In genomic region chr5:176198991-176199733, GRCh38 we compare ENCODE assay signal across 8 cellular contexts. TPM values are rescaled to one million over a fixed set of nuclear protein-coding genes. Genes with fewer than 3 reads are reported as not detected.
DNase-seq lines count a peak whose midpoint lies in the region; ATAC-seq and TF ChIP-seq lines count a peak whose summit lies in the region.
"Not testable (repeated sequence)": the region's sequence is repeated elsewhere in the genome, so short reads cannot be mapped to it uniquely, and the experiment has no call there.

No MANE protein-coding gene starts in this region.

- peak; percentile 27 to 50 (median 42) for ATAC-seq in T-cell (replicated peaks in 1 of 4)

- H3K79me1 ChIP-seq in neuronal stem cell (ENCODE audit: low read depth, low read length): not testable (repeated sequence)

- CTCF ChIA-PET in Caco-2 (lab: Charles Lee); T-cell (lab: Charles Lee): not testable (repeated sequence)

- H3K18ac ChIP-seq in neuronal stem cell (ENCODE audit: low read length): peak overlapping the region; percentile 87

- H3K27me3 Mint-ChIP-seq in Caco-2 (ENCODE audit: insufficient read depth, unreplicated experiment): not testable (repeated sequence)
- peaks cover 11 to 29% of the 10 kb centered on the region in 2 donors for H3K27me3 Mint-ChIP-seq in T-cell

- H3K4me3 Mint-ChIP-seq in Caco-2 (ENCODE audit: unreplicated experiment) (peak overlapping the region; percentile 73), T-cell (peak overlapping the region; percentile 50 to 70 (median 68))

- TF ChIP-seq EP300 in suprapubic skin (IDR thresholded peaks at IDR 0.05): not testable (repeated sequence)

- not testable (repeated sequence) for BruUV-seq in Caco-2 (replicated peaks; lab: Mats Ljungman, UMichigan)

- not testable (repeated sequence) for H3K9ac ChIP-seq in iPS-18a (ENCODE audit: low read length)
- H3K9ac ChIP-seq in neuronal stem cell (ENCODE audit: low read depth, low read length, poor library complexity): peak overlapping the region; percentile 70

- WGBS in neuronal stem cell (ENCODE audit: extremely low coverage in 2 of 2, insufficient read length in 2 of 2, insufficient replicate concordance in 1 of 2), 2 donors: no CpG with 5 or more reads among the region's 72 CpGs
- 0% methylated on average over 12 of the region's 72 CpGs for WGBS in suprapubic skin

- H3K27ac ChIP-seq in effector memory CD4-positive, alpha-beta T cell (ENCODE audit: insufficient read depth, low read length, poor library complexity, severe bottlenecking); iPS-18a (ENCODE audit: low read length); neuronal stem cell (replicated peaks; ENCODE audit: low read length); suprapubic skin: not testable (repeated sequence)

- H2BK5ac ChIP-seq in neuronal stem cell (ENCODE audit: low read length): not testable (repeated sequence)

- peak overlapping the region; percentile 76 for H2AFZ ChIP-seq in neuronal stem cell (ENCODE audit: low read length)

- intact Hi-C loops in Caco-2 (cut with micrococcal nuclease; ENCODE audit: unreplicated experiment): not testable (repeated sequence)

- H3K4me3 ChIP-seq in Caco-2 (ENCODE audit: low read depth, low read length) (peak overlapping the region; percentile 42), MG63 (peak overlapping the region; percentile 45), iPS-18a (ENCODE audit: low read length) (peak overlapping the region; percentile 39), neuronal stem cell (ENCODE audit: low read length in 2 of 2) (peak overlapping the region in 1 of 2 donors; percentile 74), suprapubic skin (peak overlapping the region; percentile 40)
- H3K4me3 ChIP-seq in effector memory CD4-positive, alpha-beta T cell (ENCODE audit: insufficient read depth, low read depth, low read length, poor library complexity, severe bottlenecking): peak overlapping the region; percentile 29

- DNase-seq in Caco-2 (peak in 1 of 2 experiments; percentile 32), MG63 (peak; percentile 56), T-cell (peak in 1 of 34 experiments; percentile 19)
- DNase-seq in activated naive CD4-positive, alpha-beta T cell treated with Interleukin-2 at 50 U/mL for 16 hours: peak; percentile 8
- not testable (repeated sequence) for DNase-seq in effector memory CD4-positive, alpha-beta T cell; neuronal stem cell (ENCODE audit: low spot score); suprapubic skin (ENCODE audit: low spot score in 2 of 2)

- H2AK5ac ChIP-seq in neuronal stem cell (ENCODE audit: low read depth, low read length): not testable (repeated sequence)

- not testable (repeated sequence) for TF ChIP-seq CTCF in Caco-2 (IDR thresholded peaks at IDR 0.05; ENCODE audit: insufficient read depth in 1 of 2, low read depth in 1 of 2, low read length in 1 of 2, severe bottlenecking in 1 of 2, unreplicated experiment in 1 of 2); suprapubic skin (IDR thresholded peaks at IDR 0.05)

- H2BK15ac ChIP-seq in neuronal stem cell (ENCODE audit: low read length): not testable (repeated sequence)

- H3K27me3 ChIP-seq in Caco-2 (replicated peaks; ENCODE audit: control insufficient read depth, insufficient read depth, low read length); MG63; effector memory CD4-positive, alpha-beta T cell (replicated peaks; ENCODE audit: control insufficient read depth, insufficient read depth, low read length, poor library complexity, severe bottlenecking): not testable (repeated sequence)
- H3K27me3 ChIP-seq in iPS-18a (ENCODE audit: control insufficient read depth, insufficient read depth, low read length) (peaks cover 56% of the 10 kb centered on the region), neuronal stem cell (ENCODE audit: control insufficient read depth in 3 of 3, insufficient read depth in 3 of 3, low read depth in 1 of 3, low read length in 3 of 3) (peaks cover 4 to 44% (median 20%) of the 10 kb centered on the region in 3 experiments), suprapubic skin (peaks cover 55% of the 10 kb centered on the region)

- H3K4me1 ChIP-seq in Caco-2; effector memory CD4-positive, alpha-beta T cell (ENCODE audit: control insufficient read depth, insufficient read depth, low read length, poor library complexity, severe bottlenecking); iPS-18a (ENCODE audit: control insufficient read depth, low read depth, low read length); neuronal stem cell (ENCODE audit: control insufficient read depth in 2 of 2, insufficient read depth in 1 of 2, low read depth in 1 of 2, low read length in 2 of 2): not testable (repeated sequence)
- H3K4me1 ChIP-seq in suprapubic skin: peaks cover 11% of the 10 kb centered on the region

- H3K9me3 Mint-ChIP-seq in Caco-2 (ENCODE audit: unreplicated experiment); T-cell: not testable (repeated sequence)

- H3K14ac ChIP-seq in neuronal stem cell (ENCODE audit: low read length): peak overlapping the region; percentile 98

- peak overlapping the region; percentile 73 for H3K4me2 ChIP-seq in neuronal stem cell (ENCODE audit: insufficient read depth, low read length, poor library complexity, severe bottlenecking)

- not testable (repeated sequence) for H2BK120ac ChIP-seq in neuronal stem cell (ENCODE audit: low read depth, low read length)

- not testable (repeated sequence) for H3K9me3 ChIP-seq in Caco-2; MG63; effector memory CD4-positive, alpha-beta T cell (ENCODE audit: control insufficient read depth, low read length); iPS-18a (ENCODE audit: control insufficient read depth, low read depth, low read length); neuronal stem cell (replicated peaks in 1 of 2; ENCODE audit: control insufficient read depth in 2 of 2, insufficient read depth in 1 of 2, low read depth in 1 of 2, low read length in 2 of 2); suprapubic skin

- not testable (repeated sequence) for H3K27ac Mint-ChIP-seq in Caco-2 (ENCODE audit: unreplicated experiment); T-cell

- not testable (repeated sequence) for H2BK12ac ChIP-seq in neuronal stem cell (ENCODE audit: low read length)

- POLR2A ChIA-PET in Caco-2 (lab: Charles Lee); T-cell (lab: Charles Lee): not testable (repeated sequence)

- not testable (repeated sequence) for TF ChIP-seq POLR2A in suprapubic skin (IDR thresholded peaks at IDR 0.05)

- not testable (repeated sequence) for H3K23ac ChIP-seq in neuronal stem cell (ENCODE audit: low read depth, low read length, poor library complexity)

- H4K8ac ChIP-seq in neuronal stem cell (ENCODE audit: low read depth, low read length): not testable (repeated sequence)

- not testable (repeated sequence) for H3K36me3 ChIP-seq in Caco-2 (ENCODE audit: control insufficient read depth, insufficient read depth, low read length); MG63; effector memory CD4-positive, alpha-beta T cell (ENCODE audit: control insufficient read depth, insufficient read depth, low read length); iPS-18a (ENCODE audit: control insufficient read depth, low read depth, low read length); neuronal stem cell (replicated peaks in 1 of 2; ENCODE audit: control insufficient read depth in 2 of 2, insufficient read depth in 2 of 2, low read length in 2 of 2); suprapubic skin

- H3K4ac ChIP-seq in neuronal stem cell (ENCODE audit: low read length): not testable (repeated sequence)

- not testable (repeated sequence) for H4K91ac ChIP-seq in neuronal stem cell (ENCODE audit: low read depth, low read length, poor library complexity)

- not testable (repeated sequence) for H3K4me1 Mint-ChIP-seq in Caco-2 (ENCODE audit: low read depth, unreplicated experiment)
- H3K4me1 Mint-ChIP-seq in T-cell: peaks cover 6 to 19% (median 13%) of the 10 kb centered on the region in 3 donors

- H3K36me3 Mint-ChIP-seq in Caco-2 (ENCODE audit: insufficient read depth, unreplicated experiment); T-cell: not testable (repeated sequence)

RNA-seq across cellular contexts. Expression of gene SIMC1, which starts 39.1 kb away (rescaled TPM):
- total RNA-seq in Caco-2 (2022) (40.2 and 42.3 TPM in 2 replicates), T-cell (10 to 100 TPM; 19.2 to 25.4 (median 24.1) TPM), suprapubic skin (10 to 100 TPM in 3 of 4 donors, 1 to 10 TPM in 1; 9.6 to 27.8 (median 12.9) TPM)
- total RNA-seq in MG63 (2014; rRNA removed; shearing (Covaris generic); ENCODE audit: low replicate concordance): 15.9 and 23.4 TPM in 2 replicates
- 20.4 TPM for polyA plus RNA-seq in neuronal stem cell (2013, experiment 1 of 2)
- 20.9 TPM for polyA plus RNA-seq in neuronal stem cell (2013, experiment 2 of 2)
